In genomic region chr21:45472445-45473365, GRCh38 we compare ENCODE assay signal across 1 cellular context.
TF ChIP-seq lines count a peak whose summit lies in the region.

No MANE protein-coding gene starts in this region.

TF ChIP-seq in GM12878, 131 proteins besides CTCF, POLR2A, EP300 and RAD21 (continued from another document):
- 0 out of 2 replicates have a peak, but pooled peaks have one; percentile 8 for TF ChIP-seq PAX5 (IDR thresholded peaks at IDR 0.05; ENCODE audit: borderline replicate concordance, low read depth, low read length)
- peak in 1 of 2 experiments; percentile 24; a peak in 1 of 4 replicates for TF ChIP-seq BHLHE40 (IDR thresholded peaks at IDR 0.05; ENCODE audit: borderline replicate concordance in 1 of 2, low read depth in 2 of 2, low read length in 1 of 2)
- no peak for TF ChIP-seq SRF (IDR thresholded peaks at IDR 0.05; ENCODE audit: low read depth in 2 of 2, low read length in 2 of 2)
- TF ChIP-seq MYB (IDR thresholded peaks at IDR 0.05; ENCODE audit: borderline replicate concordance, low read depth, low read length) = no peak
